8 cellular contexts compared by ENCODE assay signal in the genomic region with DNA sequence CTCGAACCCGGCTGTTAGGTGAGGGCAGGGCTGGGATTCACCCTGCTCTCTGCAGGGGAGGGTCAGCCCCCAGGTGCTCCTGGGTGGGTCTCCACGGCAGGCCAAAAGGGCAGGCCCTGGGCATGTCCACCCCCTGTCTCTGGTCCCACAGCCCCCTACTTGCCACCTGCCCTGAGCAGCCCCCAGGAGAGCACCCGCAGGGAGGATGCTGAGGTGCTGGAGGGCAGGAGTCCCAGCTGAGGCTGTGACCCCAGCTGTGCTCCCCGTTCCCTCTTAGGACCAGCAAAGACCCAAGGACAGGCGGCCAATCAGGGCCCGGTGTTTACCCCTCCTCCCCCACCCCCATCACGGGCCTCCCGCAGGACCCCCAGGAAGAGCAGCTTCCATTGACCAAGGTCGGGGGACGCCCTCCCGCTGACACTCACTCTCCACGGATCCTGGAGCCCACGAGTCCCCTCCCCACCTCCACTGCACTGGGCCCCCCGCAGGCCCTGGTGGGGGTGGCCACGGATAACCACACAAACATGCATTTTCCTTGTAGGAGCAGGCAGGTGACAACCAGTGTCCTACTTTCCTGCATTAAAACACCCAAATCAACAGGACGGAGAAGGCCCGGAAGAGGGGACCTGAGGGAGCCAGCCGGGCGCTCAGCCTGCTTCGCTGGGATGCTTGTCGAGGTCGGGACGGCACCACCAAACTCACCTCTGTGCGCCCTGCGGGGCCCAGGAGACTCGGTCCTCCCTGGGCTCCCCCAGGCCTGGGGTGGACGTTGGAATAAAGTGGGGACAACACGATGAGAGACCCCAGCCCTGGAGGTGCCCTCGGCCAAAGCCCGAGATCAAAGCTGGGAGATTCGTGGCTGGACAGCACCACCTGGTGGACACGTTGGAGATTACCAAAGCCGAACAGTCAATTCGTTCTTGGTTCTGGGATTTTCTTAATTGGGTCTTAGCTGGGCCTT. TPM values are rescaled to one million over a fixed set of nuclear protein-coding genes. Genes with fewer than 3 reads are reported as not detected.
DNase-seq lines count a peak whose midpoint lies in the region; ATAC-seq lines count a peak whose summit lies in the region.

No MANE protein-coding gene starts in this region.

- H3K4me3 Mint-ChIP-seq in immature natural killer cell: peak overlapping the region; percentile 13 to 58 (median 49)

- peaks cover 1 to 11% (median 1%) of the 10 kb centered on the region in 3 donors for H3K27me3 Mint-ChIP-seq in immature natural killer cell (ENCODE audit: low read depth in 3 of 3)

- H3K4me1 Mint-ChIP-seq in immature natural killer cell: peaks cover 0 to 2% of the 10 kb centered on the region in 2 donors

- no peak overlapping the region for H3K27ac Mint-ChIP-seq in immature natural killer cell

- H3K36me3 Mint-ChIP-seq in immature natural killer cell: no peaks in the 10 kb centered on the region

- peak; percentile 60 for DNase-seq in Daoy (ENCODE audit: low read depth)
- peak; percentile 32 for DNase-seq in LoVo (ENCODE audit: low spot score)
- peak; percentile 14 for DNase-seq in T1000 (lab: John Stamatoyannopoulos, UW)
- peak; percentile 64 for DNase-seq in astrocyte of the hippocampus (ENCODE audit: low read depth, low spot score)
- DNase-seq in immature natural killer cell: peak; percentile 46 to 48 (median 48)
- DNase-seq in stimulated activated CD4-positive, alpha-beta T cell treated with anti-CD3 and anti-CD28 coated beads, Interleukin-15, amount 100 ng/mL, for 24 hours: peak; percentile 71

- H3K9me3 Mint-ChIP-seq in immature natural killer cell: peaks cover 0 to 2% (median 0%) of the 10 kb centered on the region in 6 donors

- ATAC-seq in GM19397 (IDR thresholded peaks at IDR 0.05; ENCODE audit: unreplicated experiment): no peak
- ATAC-seq in GM21390 (IDR thresholded peaks at IDR 0.05; ENCODE audit: unreplicated experiment): no peak

RNA-seq across cellular contexts. Expression of a gene that starts 22.5 kb away (rescaled TPM):
- total RNA-seq in Daoy (2014; rRNA removed; shearing (Covaris generic)): not detected in 2 replicates
- under 1 TPM in 2 of 3 donors, not detected in 1; 0.16 to 0.22 TPM for polyA plus RNA-seq in immature natural killer cell

Comparison
In these comparisons a context has a peak if more than half of its experiments do, and no peak if none do; other contexts are left out.
1. DNase-seq: peak in every context shown above with its lines; median percentile 71 in stimulated activated CD4-positive, alpha-beta T cell treated with anti-CD3 and anti-CD28 coated beads, Interleukin-15, amount 100 ng/mL, for 24 hours; 64 in astrocyte of the hippocampus; 60 in Daoy; 48 in immature natural killer cell; 32 in LoVo; 14 in T1000.